Comparison of ENCODE assay signal across 18 cellular contexts in the genomic region with DNA sequence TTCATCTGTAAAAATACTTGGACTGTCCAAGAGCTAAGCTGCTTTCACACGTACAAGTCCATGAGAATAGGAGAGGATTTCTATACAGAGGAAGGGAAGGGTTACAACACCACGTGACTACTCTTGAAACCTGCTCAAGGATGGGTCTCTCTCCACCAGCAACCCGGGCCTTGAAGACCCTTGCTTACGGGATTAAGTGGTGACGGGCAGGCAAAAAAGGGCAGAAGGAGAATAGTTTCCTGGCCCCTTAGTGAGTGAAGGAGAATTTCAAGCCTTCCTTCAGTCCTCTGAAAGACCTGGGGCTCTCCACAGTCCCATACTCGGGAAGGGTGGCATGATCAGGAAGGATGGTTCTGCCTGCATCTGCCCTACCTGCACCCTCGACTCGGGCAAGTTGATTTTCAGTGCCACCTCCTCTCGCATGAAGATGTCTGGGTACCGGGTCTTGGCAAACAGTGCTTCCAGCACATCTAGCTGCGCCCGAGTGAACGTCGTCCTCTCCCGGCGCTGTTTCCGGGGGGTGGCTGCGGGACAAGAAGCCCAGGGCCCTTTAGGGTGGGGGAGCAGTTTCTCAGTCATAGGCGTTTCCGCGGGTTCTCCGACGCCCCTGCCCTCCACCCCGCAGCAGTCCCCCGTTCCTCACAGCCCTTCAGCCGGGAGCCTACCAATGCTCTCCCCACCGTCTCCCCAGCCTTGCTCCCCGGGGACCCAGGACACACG. TPM values are rescaled to one million over a fixed set of nuclear protein-coding genes. Genes with fewer than 3 reads are reported as not detected.
DNase-seq lines count a peak whose midpoint lies in the region; ATAC-seq, FAIRE-seq and TF ChIP-seq lines count a peak whose summit lies in the region.
"Had no signal": no experiment of that assay in that cellular context is flagged by ENCODE, and none has a peak within 500 bp of the region (broad histone marks: within the 10 kb centered on the region; RNA-seq: fewer than 3 reads in every experiment).

No MANE protein-coding gene starts in this region.

- H3K9me3 Mint-ChIP-seq in endothelial cell (ENCODE audit: unreplicated experiment) (no peaks in the 10 kb centered on the region), neural progenitor cell (peaks cover 3% of the 10 kb centered on the region), natural killer cell (no peaks in the 10 kb centered on the region)

- no peak for TF ChIP-seq CTCF in D721Med (IDR thresholded peaks at IDR 0.05; ENCODE audit: insufficient read depth, missing control alignments)
- no peak for TF ChIP-seq CTCF in endothelial cell (IDR thresholded peaks at IDR 0.05; ENCODE audit: unreplicated experiment)
- TF ChIP-seq CTCF in neural progenitor cell (IDR thresholded peaks at IDR 0.05): no peak
- no peak for TF ChIP-seq CTCF in natural killer cell (IDR thresholded peaks at IDR 0.05)

- no peak overlapping the region for H2AFZ ChIP-seq in neural progenitor cell (replicated peaks)

- H3K9me3 ChIP-seq in HUES6 (ENCODE audit: control insufficient read depth, insufficient read depth, low read depth, low read length) (no peaks in the 10 kb centered on the region), neural progenitor cell (ENCODE audit: low read depth) (no peaks in the 10 kb centered on the region)

- H3K9ac ChIP-seq in HUES6 (ENCODE audit: low read length) (peak overlapping the region; percentile 82), neural progenitor cell (no peak overlapping the region)

- H3K36me3 Mint-ChIP-seq in endothelial cell (ENCODE audit: low read depth, unreplicated experiment) (peaks cover 24% of the 10 kb centered on the region), neural progenitor cell (peaks cover 58% of the 10 kb centered on the region), natural killer cell (peaks cover 15% of the 10 kb centered on the region)
- H3K36me3 Mint-ChIP-seq: CD4-positive, CD25-positive, alpha-beta regulatory T cell had no signal

- H3K27me3 Mint-ChIP-seq in endothelial cell (ENCODE audit: unreplicated experiment): peaks cover 13% of the 10 kb centered on the region
- H3K27me3 Mint-ChIP-seq in neural progenitor cell (ENCODE audit: insufficient read depth, low read depth): peaks cover 60% of the 10 kb centered on the region
- H3K27me3 Mint-ChIP-seq in natural killer cell (ENCODE audit: low read depth in 2 of 2): peaks cover 60 to 93% of the 10 kb centered on the region in 2 donors

- peak overlapping the region; percentile 87 for H3K4me3 ChIP-seq in HUES6 (ENCODE audit: low read depth, low read length)
- peak overlapping the region; percentile 98 for H3K4me3 ChIP-seq in neural progenitor cell

- peaks cover 53% of the 10 kb centered on the region for H3K4me1 ChIP-seq in HUES6 (ENCODE audit: control insufficient read depth, insufficient read depth, low read length)
- peaks cover 64% of the 10 kb centered on the region for H3K4me1 ChIP-seq in neural progenitor cell

- intact Hi-C loops in natural killer cell (cut with micrococcal nuclease): no loop called here

- H3K27me3 ChIP-seq in HUES6 (ENCODE audit: control insufficient read depth, insufficient read depth, low read length) (peaks cover 89% of the 10 kb centered on the region), neural progenitor cell (no peaks in the 10 kb centered on the region)

- peak; percentile 53 for FAIRE-seq in D721Med (lab: Jason Lieb, UNC)
- no peak for FAIRE-seq in GM12891 (lab: Jason Lieb, UNC)
- FAIRE-seq: G401.6, GM12892, H54 had no signal

- peaks cover 98% of the 10 kb centered on the region for H4K20me1 ChIP-seq in neural progenitor cell (ENCODE audit: low read depth)

- no peak for ATAC-seq in natural killer cell
- ATAC-seq in HG03097 (IDR thresholded peaks at IDR 0.05; ENCODE audit: low FRiP score, unreplicated experiment): no peak
- ATAC-seq: PC-3 had no signal

- H3K36me3 ChIP-seq in HUES6 (ENCODE audit: control insufficient read depth, insufficient read depth, low read length) (peaks cover 35% of the 10 kb centered on the region), neural progenitor cell (peaks cover 64% of the 10 kb centered on the region)

- peaks cover 98% of the 10 kb centered on the region for H3F3A ChIP-seq in neural progenitor cell (ENCODE audit: low read depth)

- H3K4me3 Mint-ChIP-seq in endothelial cell (ENCODE audit: unreplicated experiment): peak overlapping the region; percentile 85
- H3K4me3 Mint-ChIP-seq in neural progenitor cell: peak overlapping the region; percentile 98
- H3K4me3 Mint-ChIP-seq in natural killer cell: no peak overlapping the region
- H3K4me3 Mint-ChIP-seq: CD4-positive, CD25-positive, alpha-beta regulatory T cell had no signal

- TF ChIP-seq POLR2A in GM12891 (IDR thresholded peaks at IDR 0.05; ENCODE audit: low read depth, low read length): no peak

- DNase-seq in D721Med (ENCODE audit: insufficient read length, low spot score): no peak
- DNase-seq in endothelial cell (ENCODE audit: low spot score): no peak
- no peak for DNase-seq in neural progenitor cell (ENCODE audit: low spot score)
- no peak for DNase-seq in GM12891 (ENCODE audit: insufficient read length, low spot score)
- DNase-seq in natural killer cell: no peak
- DNase-seq: Calu3; CD4-positive, CD25-positive, alpha-beta regulatory T cell; DMS79; NCI-H1048; NCI-H226; NCI-H526; NK-92 treated with Interleukin-12 subunit alpha and Interleukin-12 subunit beta, amount 100 ng/mL, for 24 hours; PC-3 had no signal

- H3K27ac ChIP-seq in HUES6 (ENCODE audit: low read depth, low read length) (no peak overlapping the region; the same call in 1 of the 2 replicates), neural progenitor cell (peak overlapping the region; percentile 71)

- H3K27ac Mint-ChIP-seq in endothelial cell (ENCODE audit: unreplicated experiment) (no peak overlapping the region), neural progenitor cell (no peak overlapping the region), natural killer cell (no peak overlapping the region)
- H3K27ac Mint-ChIP-seq: CD4-positive, CD25-positive, alpha-beta regulatory T cell had no signal

- H3K4me1 Mint-ChIP-seq in endothelial cell (ENCODE audit: unreplicated experiment) (peaks cover 40% of the 10 kb centered on the region), neural progenitor cell (peaks cover 54% of the 10 kb centered on the region), natural killer cell (peaks cover 4 to 6% of the 10 kb centered on the region in 2 donors)

- H3K4me2 ChIP-seq in neural progenitor cell: peak overlapping the region; percentile 97

- peaks cover 98% of the 10 kb centered on the region for H3K79me2 ChIP-seq in neural progenitor cell (ENCODE audit: low read depth)

TF ChIP-seq in GM12891, 5 proteins besides CTCF, POLR2A, EP300 and RAD21:
- TF ChIP-seq POLR2AphosphoS5 (IDR thresholded peaks at IDR 0.05; ENCODE audit: low read depth, low read length): no peak

RNA-seq across cellular contexts. Expression of gene OTX2, which starts 6.3 kb away (rescaled TPM):
- total RNA-seq in endothelial cell (ENCODE audit: unreplicated experiment) (12.0 TPM), neural progenitor cell (ENCODE audit: low replicate concordance) (453 and 513 TPM in 2 replicates), natural killer cell (not detected)
- polyA plus RNA-seq in GM12891 (2012; ENCODE audit: low read depth, missing spikeins): not detected
- total RNA-seq: Calu3; CD4-positive, CD25-positive, alpha-beta regulatory T cell; PC-3 had no signal
- polyA plus RNA-seq: CD4-positive, CD25-positive, alpha-beta regulatory T cell had no signal

Comparison
In these comparisons a context has a peak if more than half of its experiments do, and no peak if none do; other contexts are left out.
1. RNA of gene OTX2, which starts 6.3 kb away (total RNA-seq): 453 to 513 TPM in neural progenitor cell; 12.0 TPM in endothelial cell (single experiment) and not detected in natural killer cell; every median in the first group is over 10 times any median in the second.